34 cellular contexts compared by ENCODE assay signal in genomic region chr1:63205776-63206175, GRCh38.
"Had no signal": no experiment of that assay in that cellular context is flagged by ENCODE, and none has a peak within 500 bp of the region (broad histone marks: within the 10 kb centered on the region; RNA-seq: fewer than 3 reads in every experiment).

No MANE protein-coding gene starts in this region.

- H3K9me3 ChIP-seq: MG63 had no signal

- DNase-seq: Karpas-422, Kasumi-1, MG63, MM.1S, MV-4-11, NCI-H1048, NCI-H1092, NCI-H1092 treated with DMSO at 0.1 percent for 48 hours, NCI-H1105, NCI-H1105 treated with DMSO at 0.1 percent for 48 hours, NCI-H1417, NCI-H1417 treated with DMSO at 0.1 percent for 48 hours, NCI-H1436, NCI-H1436 treated with DMSO at 0.1 percent for 48 hours, NCI-H146, NCI-H1694, NCI-H1694 treated with DMSO at 0.1 percent for 48 hours, NCI-H187, NCI-H187 treated with DMSO at 0.1 percent for 48 hours, NCI-H1930, NCI-H2029, NCI-H2029 treated with DMSO at 0.1 percent for 48 hours, NCI-H2081, NCI-H2081 treated with DMSO at 0.1 percent for 48 hours, NCI-H2107, NCI-H2171, NCI-H2171 treated with DMSO at 0.1 percent for 48 hours, NCI-H2227 treated with DMSO at 0.1 percent for 48 hours, NCI-H226, NCI-H345, NCI-H446, NCI-H446 treated with DMSO at 0.1 percent for 48 hours, NCI-H510A, NCI-H510A treated with DMSO at 0.1 percent for 48 hours had no signal

- H3K36me3 ChIP-seq: MG63 had no signal

- H3K4me3 ChIP-seq: MG63 had no signal
